In the genomic region with DNA sequence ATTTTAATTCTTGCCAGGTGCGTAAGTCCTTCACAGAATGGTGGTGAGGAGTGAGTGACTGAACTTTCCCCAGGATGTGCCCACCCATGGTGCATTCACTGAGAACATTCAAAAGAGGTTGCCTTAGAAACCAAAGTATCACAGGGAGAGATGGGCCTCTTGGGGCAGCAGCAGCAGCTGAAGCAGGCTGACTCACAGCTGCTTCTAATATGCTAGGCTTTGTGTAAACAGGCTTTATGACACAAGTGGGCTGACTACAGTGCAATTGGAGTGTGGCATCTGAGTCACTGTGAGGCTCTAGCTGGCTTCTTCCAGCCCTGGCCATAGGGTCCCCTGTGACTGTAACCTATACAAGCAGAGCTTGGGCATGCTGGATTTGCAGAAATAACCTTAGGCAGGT, we compare ENCODE assay signal across 8 cellular contexts. TPM values are rescaled to one million over a fixed set of nuclear protein-coding genes. Genes with fewer than 3 reads are reported as not detected.
DNase-seq lines count a peak whose midpoint lies in the region; ATAC-seq and TF ChIP-seq lines count a peak whose summit lies in the region.

No MANE protein-coding gene starts in this region.

- peaks cover 0 to 3% of the 10 kb centered on the region in 2 donors for H3K36me3 ChIP-seq in lung (ENCODE audit: control insufficient read depth in 2 of 2, insufficient read depth in 2 of 2, low read length in 2 of 2)

- H3K27ac ChIP-seq in lung (ENCODE audit: low read depth in 1 of 2, low read length in 1 of 2), result no peak overlapping the region

- H3K4me1 ChIP-seq in lung (ENCODE audit: control insufficient read depth in 2 of 2, insufficient read depth in 2 of 2, low read length in 2 of 2), result peaks cover 0 to 2% of the 10 kb centered on the region in 2 donors

- DNase-seq in AG09319 (ENCODE audit: extremely low read depth, low read depth) (peak; percentile 82), HFF-Myc (ENCODE audit: extremely low read depth, low read depth) (peak; percentile 95), NCI-H69 (lab: John Stamatoyannopoulos, UW) (peak; percentile 100), cardiac fibroblast (ENCODE audit: low read depth in 2 of 2) (peak; percentile 94 to 97), lung (ENCODE audit: low spot score) (peak; percentile 53), SKM-1 (lab: John Stamatoyannopoulos, UW; ENCODE audit: unreplicated experiment) (no peak), NOMO-1 treated with DMSO at 0.1 percent for 48 hours (lab: John Stamatoyannopoulos, UW; ENCODE audit: unreplicated experiment) (no peak)

- ATAC-seq in lung (ENCODE audit: insufficient read depth, low FRiP score) (peak; percentile 83), HG03039 (IDR thresholded peaks at IDR 0.05; ENCODE audit: unreplicated experiment) (no peak)

- peak; percentile 31 for TF ChIP-seq CTCF in AG09319 (IDR thresholded peaks at IDR 0.05; ENCODE audit: low read depth, low read length)
- TF ChIP-seq CTCF in HFF-Myc (IDR thresholded peaks at IDR 0.05; ENCODE audit: low read depth, low read length, missing control alignments), result no peak
- TF ChIP-seq CTCF in cardiac fibroblast (IDR thresholded peaks at IDR 0.05; ENCODE audit: low read depth, low read length), result no peak
- TF ChIP-seq CTCF in lung (IDR thresholded peaks at IDR 0.05; ENCODE audit: control extremely low read depth, extremely low read depth), result no peak

- no peaks in the 10 kb centered on the region for H3K27me3 ChIP-seq in lung (ENCODE audit: control insufficient read depth, insufficient read depth)

- H3K9me3 ChIP-seq in lung (ENCODE audit: control insufficient read depth in 2 of 2, insufficient read depth in 1 of 2, low read length in 1 of 2), result peaks cover 0 to 3% of the 10 kb centered on the region in 2 donors

- 86 to 89% methylated on average over 1 of the region's 1 CpG for WGBS in lung, 2 donors

- no peak overlapping the region for H3K4me3 ChIP-seq in HFF-Myc (replicated peaks; ENCODE audit: low read depth, low read length)
- H3K4me3 ChIP-seq in cardiac fibroblast (replicated peaks in 1 of 2; ENCODE audit: low read depth in 2 of 2, low read length in 2 of 2), result no peak overlapping the region
- H3K4me3 ChIP-seq in lung, result no peak overlapping the region

RNA-seq across cellular contexts. Expression of a gene that starts 12.6 kb away (rescaled TPM):
- total RNA-seq in lung, result 10 to 100 TPM; 18.6 to 30.6 TPM
- 10 to 100 TPM; 20.4 to 27.9 TPM for polyA plus RNA-seq in lung

RNA-seq across cellular contexts. Expression of a gene that starts 12.8 kb away (rescaled TPM):
- 100 to 1,000 TPM in 1 of 2 donors, 10 to 100 TPM in 1; 77.1 to 310 TPM for total RNA-seq in lung
- polyA plus RNA-seq in lung, result 10 to 100 TPM; 19.0 to 24.8 TPM

RNA-seq across cellular contexts. Expression of a gene that starts 53.8 kb away (rescaled TPM):
- 1 to 10 TPM in 1 of 2 donors, under 1 TPM in 1; 0.18 to 2.1 TPM for total RNA-seq in lung
- under 1 TPM; 0.22 to 0.93 TPM for polyA plus RNA-seq in lung

Comparison
In these comparisons a context has a peak if more than half of its experiments do, and no peak if none do; other contexts are left out.
1. DNase-seq: peak in AG09319 (single experiment), HFF-Myc (single experiment), NCI-H69 (single experiment), cardiac fibroblast (2 of 2) and lung (single experiment); none in SKM-1 (single experiment) and NOMO-1 treated with DMSO at 0.1 percent for 48 hours (single experiment).